In the genomic region with DNA sequence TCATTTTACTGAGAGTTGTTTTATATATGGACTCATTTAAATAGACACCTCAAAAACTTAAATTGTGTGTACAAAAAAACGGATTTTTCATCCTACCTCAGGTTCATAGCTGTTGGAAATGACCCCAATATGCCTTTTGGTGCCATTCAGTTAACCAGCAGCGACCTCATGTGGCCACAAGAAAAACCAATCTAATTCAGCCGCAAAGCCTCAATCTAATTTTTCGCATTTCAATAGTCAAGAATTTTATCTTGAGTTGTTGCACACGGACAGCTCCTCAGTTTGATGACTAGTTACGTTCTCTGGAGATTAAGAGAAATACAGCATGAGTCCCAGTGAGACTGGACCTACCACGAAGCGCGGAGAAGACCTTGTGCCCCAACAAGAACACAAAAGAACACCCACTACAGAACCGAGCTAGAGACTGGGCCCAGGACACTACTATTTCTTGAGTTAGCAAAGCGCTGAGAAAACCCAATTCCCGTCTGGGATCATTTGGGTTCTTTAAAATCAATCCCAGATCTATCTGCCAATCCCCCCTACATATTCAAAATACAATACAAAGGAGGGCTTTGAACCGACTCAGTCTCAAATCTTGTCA, we compare ENCODE assay signal across 8 cellular contexts. TPM values are rescaled to one million over a fixed set of nuclear protein-coding genes. Genes with fewer than 3 reads are reported as not detected.
A peak's percentile ranks its signal among the peaks of the same experiment; 100 is the strongest.
DNase-seq lines count a peak whose midpoint lies in the region; ATAC-seq and TF ChIP-seq lines count a peak whose summit lies in the region.

No MANE protein-coding gene starts in this region.

- intact Hi-C loops in IMR-90 (cut with micrococcal nuclease): loop anchor here (1.0 to 10.0 kb wide), 3 partner anchors 154 to 315 kb away; a partner anchor contains a TSS
- intact Hi-C loops in OCI-LY7 (cut with micrococcal nuclease; ENCODE audit: unreplicated experiment): loop anchor here (1.0 to 5.0 kb wide), 3 partner anchors 154 to 893 kb away; a partner anchor contains a TSS

- no peaks in the 10 kb centered on the region for H3K36me3 ChIP-seq in IMR-90 (ENCODE audit: control insufficient read depth, insufficient read depth, low read length)
- H3K36me3 ChIP-seq in OCI-LY7 (ENCODE audit: insufficient read depth, low read length): no peaks in the 10 kb centered on the region

- no peaks in the 10 kb centered on the region for H3K36me3 Mint-ChIP-seq in activated T-cell treated with anti-CD3 and anti-CD28 coated beads, Interleukin-2, amount 50 U/mL, for 4 hours (ENCODE audit: insufficient read depth)

- no peaks in the 10 kb centered on the region for H3K27me3 ChIP-seq in IMR-90 (ENCODE audit: control insufficient read depth, insufficient read depth, low read length)

- H3K9ac ChIP-seq in IMR-90 (ENCODE audit: low read depth, low read length): no peak overlapping the region

- no TSS peak for BruUV-seq in IMR-90 (replicated peaks; lab: Mats Ljungman, UMichigan)
- BruUV-seq in OCI-LY7 (replicated peaks; lab: Mats Ljungman, UMichigan): no TSS peak

- H3K9me3 ChIP-seq in IMR-90 (ENCODE audit: control insufficient read depth, insufficient read depth, low read length): no peaks in the 10 kb centered on the region
- H3K9me3 ChIP-seq in OCI-LY7 (ENCODE audit: low read length): no peaks in the 10 kb centered on the region

- no peak overlapping the region for H2AK9ac ChIP-seq in IMR-90 (replicated peaks; ENCODE audit: low read depth, low read length, poor library complexity)

- no peaks in the 10 kb centered on the region for H3K79me1 ChIP-seq in IMR-90 (ENCODE audit: low read depth in 1 of 2, low read length in 2 of 2)

- no peak overlapping the region for H3K56ac ChIP-seq in IMR-90 (ENCODE audit: extremely low read depth, insufficient read depth, low read length)

- H3K4me2 ChIP-seq in IMR-90 (ENCODE audit: low read depth, low read length) (no peak overlapping the region), OCI-LY7 (ENCODE audit: low read length) (0 out of 2 replicates have a peak overlapping the region, but pooled peaks have one; percentile 32)

- POLR2A ChIA-PET in IMR-90 (lab: Charles Lee; ENCODE audit: unreplicated experiment) (interaction anchor here (0.6 kb wide), 1 partner anchor 81 kb away, joined by 3 read pairs; no protein-coding TSS in a partner anchor), OCI-LY7 (lab: Charles Lee) (interaction anchor here (0.7 to 1.1 kb wide), 3 partner anchors 13 to 155 kb away, joined by 3 read pairs; no protein-coding TSS in a partner anchor)

- no peaks in the 10 kb centered on the region for H3K9me2 ChIP-seq in OCI-LY7 (ENCODE audit: insufficient read depth, low read length)

- no peak overlapping the region for H2BK20ac ChIP-seq in IMR-90 (ENCODE audit: low read depth, low read length)

- TF ChIP-seq CTCF in IMR-90 (conservative IDR thresholded peaks at IDR 0.05; ENCODE audit: low read depth, low read length) (peak; percentile 90), OCI-LY7 (conservative IDR thresholded peaks at IDR 0.05; ENCODE audit: low read length) (peak; percentile 97), foreskin fibroblast (IDR thresholded peaks at IDR 0.05; ENCODE audit: low read depth, low read length) (peak; percentile 71), omental fat pad (IDR thresholded peaks at IDR 0.05) (peak in 2 of 3 donors; percentile 27 to 64)

- CTCF ChIA-PET in IMR-90 (lab: Yijun Ruan, JAX): interaction anchor here (0.6 to 1.7 kb wide), 16 partner anchors 10 to 348 kb away, joined by 3 to 10 read pairs (median 4); a partner anchor contains a TSS
- CTCF ChIA-PET in OCI-LY7 (lab: Charles Lee; ENCODE audit: unreplicated experiment): interaction anchor here (0.8 to 0.9 kb wide), 2 partner anchors 153 to 938 kb away, joined by 3 read pairs; no protein-coding TSS in a partner anchor

- dilution Hi-C loops in IMR-90 (cut with HindIII; ENCODE audit: low sequenced_read_pairs, unreplicated experiment): no loop called here

- H3K4me1 ChIP-seq in IMR-90 (ENCODE audit: control insufficient read depth, insufficient read depth, low read length): peaks cover 2% of the 10 kb centered on the region; the same call in 1 of the 2 replicates
- peaks cover 12% of the 10 kb centered on the region for H3K4me1 ChIP-seq in OCI-LY7 (ENCODE audit: insufficient read depth, low read length, poor library complexity, severe bottlenecking)

- no peak overlapping the region for H3K14ac ChIP-seq in IMR-90 (replicated peaks; ENCODE audit: low read depth, low read length)

- no peak overlapping the region for H3K27ac ChIP-seq in IMR-90 (ENCODE audit: insufficient read depth, low read length)
- no peak overlapping the region for H3K27ac ChIP-seq in OCI-LY7 (ENCODE audit: low read depth, low read length, poor library complexity, severe bottlenecking)

- no peak overlapping the region for H3K23ac ChIP-seq in IMR-90 (ENCODE audit: low read depth, low read length)

- DNase-seq in D341Med (ENCODE audit: low spot score): peak; percentile 62
- DNase-seq in IMR-90: peak; percentile 82
- DNase-seq in OCI-LY7 (ENCODE audit: low spot score): peak; percentile 79
- DNase-seq in activated T-cell treated with anti-CD3 and anti-CD28 coated beads, Interleukin-2, amount 50 U/mL, for 4 hours: peak; percentile 27
- DNase-seq in foreskin fibroblast: peak; percentile 69 to 90
- no peak for DNase-seq in omental fat pad (ENCODE audit: low spot score)

- H2BK15ac ChIP-seq in IMR-90 (ENCODE audit: low read depth, low read length): 0 out of 3 replicates have a peak overlapping the region, but pooled peaks have one; percentile 8

- no peak overlapping the region for H3K18ac ChIP-seq in IMR-90 (ENCODE audit: low read depth, low read length)

- no peak overlapping the region for H4K91ac ChIP-seq in IMR-90 (ENCODE audit: insufficient read depth, low read depth, low read length)

- peaks cover 20% of the 10 kb centered on the region for H3K27me3 Mint-ChIP-seq in activated T-cell treated with anti-CD3 and anti-CD28 coated beads, Interleukin-2, amount 50 U/mL, for 4 hours (ENCODE audit: low read depth)

- no peaks in the 10 kb centered on the region for H4K20me1 ChIP-seq in IMR-90 (ENCODE audit: insufficient read depth, low read length)
- no peaks in the 10 kb centered on the region for H4K20me1 ChIP-seq in OCI-LY7 (ENCODE audit: insufficient read depth, low read length)

- H3K4me3 ChIP-seq in IMR-90 (ENCODE audit: insufficient read depth, low read depth, low read length) (no peak overlapping the region), OCI-LY7 (ENCODE audit: low read depth, low read length, poor library complexity, severe bottlenecking) (no peak overlapping the region), foreskin fibroblast (ENCODE audit: low read depth in 1 of 2, low read length in 2 of 2) (no peak overlapping the region)

- TF ChIP-seq POLR2A in IMR-90 (IDR thresholded peaks at IDR 0.05; ENCODE audit: low read depth, low read length): no peak; the same call in 1 of the 2 replicates

- 0% methylated on average over 1 of the region's 13 CpGs; no CpG with 5 or more reads in 1 of the 2 experiments for WGBS in IMR-90 (ENCODE audit: extremely low coverage in 2 of 2, insufficient read length in 1 of 2), 2 experiments

- no peaks in the 10 kb centered on the region for H3K9me1 ChIP-seq in IMR-90 (ENCODE audit: insufficient read depth, low read length)

- H2BK5ac ChIP-seq in IMR-90 (ENCODE audit: low read depth, low read length, poor library complexity, severe bottlenecking): no peak overlapping the region

- TF ChIP-seq RAD21 in IMR-90 (IDR thresholded peaks at IDR 0.05; ENCODE audit: low read length): peak; percentile 98

- H4K8ac ChIP-seq in IMR-90 (ENCODE audit: low read depth in 2 of 2, low read length in 2 of 2): no peak overlapping the region; a peak in 1 of 4 replicates

- no peak overlapping the region for H4K5ac ChIP-seq in IMR-90 (ENCODE audit: low read depth, low read length)

- in situ Hi-C loops in IMR-90 (cut with MboI; ENCODE audit: low sequenced_read_pairs): loop anchor here (5.0 to 25.0 kb wide), 2 partner anchors 153 to 978 kb away; no protein-coding TSS in a partner anchor

- peak; percentile 72 for ATAC-seq in IMR-90 (ENCODE audit: low read depth)
- peak in 1 of 2 donors; percentile 61 for ATAC-seq in activated T-cell treated with anti-CD3 and anti-CD28 coated beads, Interleukin-2, amount 50 U/mL, for 4 hours
- ATAC-seq in omental fat pad (ENCODE audit: low FRiP score): peak; percentile 41
- no peak for ATAC-seq in HG03039 (IDR thresholded peaks at IDR 0.05; ENCODE audit: unreplicated experiment)
- ATAC-seq in HG03159 (IDR thresholded peaks at IDR 0.05; ENCODE audit: unreplicated experiment): no peak

- no peaks in the 10 kb centered on the region for H3K9me3 Mint-ChIP-seq in activated T-cell treated with anti-CD3 and anti-CD28 coated beads, Interleukin-2, amount 50 U/mL, for 4 hours

- peak overlapping the region; percentile 51 for H3K4me3 Mint-ChIP-seq in activated T-cell treated with anti-CD3 and anti-CD28 coated beads, Interleukin-2, amount 50 U/mL, for 4 hours

- H2BK120ac ChIP-seq in IMR-90 (ENCODE audit: low read depth, low read length): peak overlapping the region; percentile 12; the same call in 1 of the 2 replicates

- H3K79me2 ChIP-seq in OCI-LY7 (ENCODE audit: insufficient read depth, low read depth, low read length): no peaks in the 10 kb centered on the region

- H2AK5ac ChIP-seq in IMR-90 (ENCODE audit: low read depth, low read length): peak overlapping the region; percentile 59; the same call in 1 of the 2 replicates

- H2AFZ ChIP-seq in IMR-90 (replicated peaks; ENCODE audit: low read length, poor library complexity): peak overlapping the region; percentile 52
- H2AFZ ChIP-seq in OCI-LY7 (ENCODE audit: low read length): peak overlapping the region; percentile 49

- H3K4me1 Mint-ChIP-seq in activated T-cell treated with anti-CD3 and anti-CD28 coated beads, Interleukin-2, amount 50 U/mL, for 4 hours (ENCODE audit: low read depth): peaks cover 14% of the 10 kb centered on the region

- H3K4ac ChIP-seq in IMR-90 (ENCODE audit: low read depth, low read length): peak overlapping the region; percentile 17

TF ChIP-seq in IMR-90, 13 proteins besides CTCF, POLR2A, EP300 and RAD21 (continues in another document):
- peak; percentile 98 for TF ChIP-seq SMC3 (IDR thresholded peaks at IDR 0.05; ENCODE audit: low read depth, low read length)

RNA-seq across cellular contexts. Expression of a gene that starts 1.1 kb away (rescaled TPM):
- total RNA-seq in IMR-90 (2012; rRNA removed): 0.36 and 0.56 TPM in 2 replicates
- 0.30 and 0.34 TPM in 2 replicates for polyA plus RNA-seq in IMR-90 (2012; rRNA removed)
- 0.16 TPM in 1 of 2 replicates, not detected in the other for polyA plus RNA-seq in IMR-90 (2012; cell fraction: cytosol; rRNA removed)
- polyA plus RNA-seq in IMR-90 (2012; cell fraction: nucleus; rRNA removed; ENCODE audit: low replicate concordance): 0.09 and 0.11 TPM in 2 replicates
- total RNA-seq in OCI-LY7 (2014; rRNA removed; shearing (Covaris generic)): not detected in 2 replicates
- total RNA-seq in OCI-LY7 (2022): not detected in 2 replicates
- total RNA-seq in activated T-cell treated with anti-CD3 and anti-CD28 coated beads, Interleukin-2, amount 50 U/mL, for 4 hours: not detected
- total RNA-seq in omental fat pad: not detected

Comparison
In these comparisons a context has a peak if more than half of its experiments do, and no peak if none do; other contexts are left out.
1. ATAC-seq: peak in IMR-90 (single experiment) and omental fat pad (single experiment); none in HG03039 (single experiment) and HG03159 (single experiment).
2. CTCF ChIP-seq: peak in every context shown above with its lines; median percentile 97 in OCI-LY7; 90 in IMR-90; 71 in foreskin fibroblast; 46 in omental fat pad.